Comparison of ENCODE assay signal across 1 cellular context in the genomic region with DNA sequence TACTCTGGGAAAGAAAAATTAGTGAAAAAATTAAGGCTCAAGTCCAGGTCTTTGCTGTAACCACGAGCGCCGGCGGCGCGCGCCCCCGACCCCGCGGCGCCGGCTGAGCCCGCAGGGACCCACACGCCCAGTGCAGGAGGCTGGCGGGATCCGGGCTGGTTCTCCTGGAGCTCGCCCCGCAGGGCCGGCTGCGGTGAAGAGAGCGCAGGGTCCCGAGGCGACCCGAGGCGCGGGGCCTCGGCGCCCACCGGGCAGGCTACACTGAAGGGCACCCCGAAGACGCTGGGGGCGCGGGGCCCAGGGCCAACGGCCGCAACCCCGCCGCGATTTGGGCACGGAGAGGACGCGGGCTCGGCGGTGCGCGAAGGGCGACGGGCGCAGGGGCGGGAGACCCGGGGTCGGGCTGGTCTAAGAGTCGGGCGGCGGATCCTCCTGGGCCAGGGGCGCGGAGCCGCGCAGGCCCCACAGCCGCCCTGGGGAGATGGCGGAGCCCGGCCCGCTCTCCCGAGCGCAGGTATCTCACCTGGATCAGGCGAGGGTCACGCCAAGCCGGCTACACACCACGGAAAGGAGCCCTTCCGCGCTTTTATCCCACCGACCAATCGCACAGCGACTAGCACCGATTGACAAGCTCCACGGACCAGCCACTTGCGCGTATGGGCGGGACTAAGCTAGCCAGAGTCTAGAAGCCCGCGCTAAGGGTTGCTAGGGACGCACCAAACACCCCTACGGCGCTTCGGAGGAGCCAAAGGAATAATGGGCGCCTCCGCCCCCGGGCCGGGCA.
A peak's percentile ranks its signal among the peaks of the same experiment; 100 is the strongest.
TF ChIP-seq lines count a peak whose summit lies in the region.

A gene (minus strand): TSS at position 582 of the 784 bp plus-strand sequence. CDS start 6,440 bp downstream, outside the sequence.

TF ChIP-seq in HepG2, 621 proteins besides CTCF, POLR2A, EP300 and RAD21 (continued from another document and continues in another):
- TF ChIP-seq, protein P1, sequence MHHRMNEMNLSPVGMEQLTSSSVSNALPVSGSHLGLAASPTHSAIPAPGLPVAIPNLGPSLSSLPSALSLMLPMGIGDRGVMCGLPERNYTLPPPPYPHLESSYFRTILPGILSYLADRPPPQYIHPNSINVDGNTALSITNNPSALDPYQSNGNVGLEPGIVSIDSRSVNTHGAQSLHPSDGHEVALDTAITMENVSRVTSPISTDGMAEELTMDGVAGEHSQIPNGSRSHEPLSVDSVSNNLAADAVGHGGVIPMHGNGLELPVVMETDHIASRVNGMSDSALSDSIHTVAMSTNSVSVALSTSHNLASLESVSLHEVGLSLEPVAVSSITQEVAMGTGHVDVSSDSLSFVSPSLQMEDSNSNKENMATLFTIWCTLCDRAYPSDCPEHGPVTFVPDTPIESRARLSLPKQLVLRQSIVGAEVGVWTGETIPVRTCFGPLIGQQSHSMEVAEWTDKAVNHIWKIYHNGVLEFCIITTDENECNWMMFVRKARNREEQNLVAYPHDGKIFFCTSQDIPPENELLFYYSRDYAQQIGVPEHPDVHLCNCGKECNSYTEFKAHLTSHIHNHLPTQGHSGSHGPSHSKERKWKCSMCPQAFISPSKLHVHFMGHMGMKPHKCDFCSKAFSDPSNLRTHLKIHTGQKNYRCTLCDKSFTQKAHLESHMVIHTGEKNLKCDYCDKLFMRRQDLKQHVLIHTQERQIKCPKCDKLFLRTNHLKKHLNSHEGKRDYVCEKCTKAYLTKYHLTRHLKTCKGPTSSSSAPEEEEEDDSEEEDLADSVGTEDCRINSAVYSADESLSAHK (CRISPR knock-in tag; IDR thresholded peaks at IDR 0.05; ENCODE audit: borderline replicate concordance) = no peak
- TF ChIP-seq ZNF543 (CRISPR knock-in tag; IDR thresholded peaks at IDR 0.05) (peak; percentile 78; the same call in 1 of the 2 replicates), HOXA3 (CRISPR knock-in tag; IDR thresholded peaks at IDR 0.05) (peak; percentile 63; the same call in 1 of the 2 replicates), KLF6 (CRISPR knock-in tag; IDR thresholded peaks at IDR 0.05) (peak; percentile 58; the same call in 1 of the 2 replicates), ARNT2 (CRISPR knock-in tag; IDR thresholded peaks at IDR 0.05; ENCODE audit: low read depth) (peak; percentile 89), HDAC1 (CRISPR knock-in tag; IDR thresholded peaks at IDR 0.05) (peak; percentile 94), ZNF703 (CRISPR knock-in tag; IDR thresholded peaks at IDR 0.05; ENCODE audit: borderline replicate concordance) (no peak; the same call in 1 of the 2 replicates), ZNF75D (CRISPR knock-in tag; IDR thresholded peaks at IDR 0.05; ENCODE audit: borderline replicate concordance) (no peak), ZNF572 (CRISPR knock-in tag; IDR thresholded peaks at IDR 0.05) (0 out of 2 replicates have a peak, but pooled peaks have one; percentile 53), ZNF7 (CRISPR knock-in tag; IDR thresholded peaks at IDR 0.05) (no peak), NFKB2 (CRISPR knock-in tag; IDR thresholded peaks at IDR 0.05; ENCODE audit: borderline replicate concordance) (peak; percentile 48; the same call in 1 of the 2 replicates), ZNF451 (CRISPR knock-in tag; IDR thresholded peaks at IDR 0.05) (peak; percentile 52; the same call in 1 of the 2 replicates), MEIS2 (CRISPR knock-in tag; IDR thresholded peaks at IDR 0.05) (peak; percentile 60; the same call in 1 of the 2 replicates), HNRNPLL (IDR thresholded peaks at IDR 0.05; ENCODE audit: low read depth, low read length, poor library complexity, severe bottlenecking) (peak; percentile 88), KDM5A (IDR thresholded peaks at IDR 0.05; ENCODE audit: borderline replicate concordance, low read length) (peak; percentile 41), MTA3 (CRISPR knock-in tag; IDR thresholded peaks at IDR 0.05) (no peak), MED1 (CRISPR knock-in tag; IDR thresholded peaks at IDR 0.05) (0 out of 2 replicates have a peak, but pooled peaks have one; percentile 1), NFE2L1 (CRISPR knock-in tag; IDR thresholded peaks at IDR 0.05; ENCODE audit: borderline replicate concordance) (no peak), ZKSCAN8 (CRISPR knock-in tag; IDR thresholded peaks at IDR 0.05; ENCODE audit: borderline replicate concordance) (no peak), PHF20 (CRISPR knock-in tag; IDR thresholded peaks at IDR 0.05) (peak; percentile 46), ZNF709 (CRISPR knock-in tag; IDR thresholded peaks at IDR 0.05) (peak; percentile 68), RFX3 (CRISPR knock-in tag; IDR thresholded peaks at IDR 0.05) (peak; percentile 86), ELF4 (CRISPR knock-in tag; IDR thresholded peaks at IDR 0.05; ENCODE audit: borderline replicate concordance) (peak; percentile 25; the same call in 1 of the 2 replicates), ZNF251 (CRISPR knock-in tag; IDR thresholded peaks at IDR 0.05) (no peak)
- TF ChIP-seq, protein P2, sequence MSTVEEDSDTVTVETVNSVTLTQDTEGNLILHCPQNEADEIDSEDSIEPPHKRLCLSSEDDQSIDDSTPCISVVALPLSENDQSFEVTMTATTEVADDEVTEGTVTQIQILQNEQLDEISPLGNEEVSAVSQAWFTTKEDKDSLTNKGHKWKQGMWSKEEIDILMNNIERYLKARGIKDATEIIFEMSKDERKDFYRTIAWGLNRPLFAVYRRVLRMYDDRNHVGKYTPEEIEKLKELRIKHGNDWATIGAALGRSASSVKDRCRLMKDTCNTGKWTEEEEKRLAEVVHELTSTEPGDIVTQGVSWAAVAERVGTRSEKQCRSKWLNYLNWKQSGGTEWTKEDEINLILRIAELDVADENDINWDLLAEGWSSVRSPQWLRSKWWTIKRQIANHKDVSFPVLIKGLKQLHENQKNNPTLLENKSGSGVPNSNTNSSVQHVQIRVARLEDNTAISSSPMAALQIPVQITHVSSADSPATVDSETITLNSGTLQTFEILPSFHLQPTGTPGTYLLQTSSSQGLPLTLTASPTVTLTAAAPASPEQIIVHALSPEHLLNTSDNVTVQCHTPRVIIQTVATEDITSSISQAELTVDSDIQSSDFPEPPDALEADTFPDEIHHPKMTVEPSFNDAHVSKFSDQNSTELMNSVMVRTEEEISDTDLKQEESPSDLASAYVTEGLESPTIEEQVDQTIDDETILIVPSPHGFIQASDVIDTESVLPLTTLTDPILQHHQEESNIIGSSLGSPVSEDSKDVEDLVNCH (CRISPR knock-in tag; IDR thresholded peaks at IDR 0.05) = 0 out of 2 replicates have a peak, but pooled peaks have one; percentile 26
- TF ChIP-seq, protein P3, sequence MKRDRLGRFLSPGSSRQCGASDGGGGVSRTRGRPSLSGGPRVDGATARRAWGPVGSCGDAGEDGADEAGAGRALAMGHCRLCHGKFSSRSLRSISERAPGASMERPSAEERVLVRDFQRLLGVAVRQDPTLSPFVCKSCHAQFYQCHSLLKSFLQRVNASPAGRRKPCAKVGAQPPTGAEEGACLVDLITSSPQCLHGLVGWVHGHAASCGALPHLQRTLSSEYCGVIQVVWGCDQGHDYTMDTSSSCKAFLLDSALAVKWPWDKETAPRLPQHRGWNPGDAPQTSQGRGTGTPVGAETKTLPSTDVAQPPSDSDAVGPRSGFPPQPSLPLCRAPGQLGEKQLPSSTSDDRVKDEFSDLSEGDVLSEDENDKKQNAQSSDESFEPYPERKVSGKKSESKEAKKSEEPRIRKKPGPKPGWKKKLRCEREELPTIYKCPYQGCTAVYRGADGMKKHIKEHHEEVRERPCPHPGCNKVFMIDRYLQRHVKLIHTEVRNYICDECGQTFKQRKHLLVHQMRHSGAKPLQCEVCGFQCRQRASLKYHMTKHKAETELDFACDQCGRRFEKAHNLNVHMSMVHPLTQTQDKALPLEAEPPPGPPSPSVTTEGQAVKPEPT (CRISPR knock-in tag; IDR thresholded peaks at IDR 0.05; ENCODE audit: low read depth) = peak; percentile 16; the same call in 1 of the 2 replicates
- TF ChIP-seq, protein P4, sequence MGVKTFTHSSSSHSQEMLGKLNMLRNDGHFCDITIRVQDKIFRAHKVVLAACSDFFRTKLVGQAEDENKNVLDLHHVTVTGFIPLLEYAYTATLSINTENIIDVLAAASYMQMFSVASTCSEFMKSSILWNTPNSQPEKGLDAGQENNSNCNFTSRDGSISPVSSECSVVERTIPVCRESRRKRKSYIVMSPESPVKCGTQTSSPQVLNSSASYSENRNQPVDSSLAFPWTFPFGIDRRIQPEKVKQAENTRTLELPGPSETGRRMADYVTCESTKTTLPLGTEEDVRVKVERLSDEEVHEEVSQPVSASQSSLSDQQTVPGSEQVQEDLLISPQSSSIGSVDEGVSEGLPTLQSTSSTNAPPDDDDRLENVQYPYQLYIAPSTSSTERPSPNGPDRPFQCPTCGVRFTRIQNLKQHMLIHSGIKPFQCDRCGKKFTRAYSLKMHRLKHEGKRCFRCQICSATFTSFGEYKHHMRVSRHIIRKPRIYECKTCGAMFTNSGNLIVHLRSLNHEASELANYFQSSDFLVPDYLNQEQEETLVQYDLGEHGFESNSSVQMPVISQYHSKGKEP (CRISPR knock-in tag; IDR thresholded peaks at IDR 0.05) = no peak
- TF ChIP-seq, protein P5, sequence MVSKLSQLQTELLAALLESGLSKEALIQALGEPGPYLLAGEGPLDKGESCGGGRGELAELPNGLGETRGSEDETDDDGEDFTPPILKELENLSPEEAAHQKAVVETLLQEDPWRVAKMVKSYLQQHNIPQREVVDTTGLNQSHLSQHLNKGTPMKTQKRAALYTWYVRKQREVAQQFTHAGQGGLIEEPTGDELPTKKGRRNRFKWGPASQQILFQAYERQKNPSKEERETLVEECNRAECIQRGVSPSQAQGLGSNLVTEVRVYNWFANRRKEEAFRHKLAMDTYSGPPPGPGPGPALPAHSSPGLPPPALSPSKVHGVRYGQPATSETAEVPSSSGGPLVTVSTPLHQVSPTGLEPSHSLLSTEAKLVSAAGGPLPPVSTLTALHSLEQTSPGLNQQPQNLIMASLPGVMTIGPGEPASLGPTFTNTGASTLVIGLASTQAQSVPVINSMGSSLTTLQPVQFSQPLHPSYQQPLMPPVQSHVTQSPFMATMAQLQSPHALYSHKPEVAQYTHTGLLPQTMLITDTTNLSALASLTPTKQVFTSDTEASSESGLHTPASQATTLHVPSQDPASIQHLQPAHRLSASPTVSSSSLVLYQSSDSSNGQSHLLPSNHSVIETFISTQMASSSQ (IDR thresholded peaks at IDR 0.05; ENCODE audit: low read depth) = no peak
- TF ChIP-seq, protein P5 (CRISPR knock-in tag; IDR thresholded peaks at IDR 0.05; ENCODE audit: borderline replicate concordance) = 0 out of 2 replicates have a peak, but pooled peaks have one; percentile 4
- TF ChIP-seq, protein P6, sequence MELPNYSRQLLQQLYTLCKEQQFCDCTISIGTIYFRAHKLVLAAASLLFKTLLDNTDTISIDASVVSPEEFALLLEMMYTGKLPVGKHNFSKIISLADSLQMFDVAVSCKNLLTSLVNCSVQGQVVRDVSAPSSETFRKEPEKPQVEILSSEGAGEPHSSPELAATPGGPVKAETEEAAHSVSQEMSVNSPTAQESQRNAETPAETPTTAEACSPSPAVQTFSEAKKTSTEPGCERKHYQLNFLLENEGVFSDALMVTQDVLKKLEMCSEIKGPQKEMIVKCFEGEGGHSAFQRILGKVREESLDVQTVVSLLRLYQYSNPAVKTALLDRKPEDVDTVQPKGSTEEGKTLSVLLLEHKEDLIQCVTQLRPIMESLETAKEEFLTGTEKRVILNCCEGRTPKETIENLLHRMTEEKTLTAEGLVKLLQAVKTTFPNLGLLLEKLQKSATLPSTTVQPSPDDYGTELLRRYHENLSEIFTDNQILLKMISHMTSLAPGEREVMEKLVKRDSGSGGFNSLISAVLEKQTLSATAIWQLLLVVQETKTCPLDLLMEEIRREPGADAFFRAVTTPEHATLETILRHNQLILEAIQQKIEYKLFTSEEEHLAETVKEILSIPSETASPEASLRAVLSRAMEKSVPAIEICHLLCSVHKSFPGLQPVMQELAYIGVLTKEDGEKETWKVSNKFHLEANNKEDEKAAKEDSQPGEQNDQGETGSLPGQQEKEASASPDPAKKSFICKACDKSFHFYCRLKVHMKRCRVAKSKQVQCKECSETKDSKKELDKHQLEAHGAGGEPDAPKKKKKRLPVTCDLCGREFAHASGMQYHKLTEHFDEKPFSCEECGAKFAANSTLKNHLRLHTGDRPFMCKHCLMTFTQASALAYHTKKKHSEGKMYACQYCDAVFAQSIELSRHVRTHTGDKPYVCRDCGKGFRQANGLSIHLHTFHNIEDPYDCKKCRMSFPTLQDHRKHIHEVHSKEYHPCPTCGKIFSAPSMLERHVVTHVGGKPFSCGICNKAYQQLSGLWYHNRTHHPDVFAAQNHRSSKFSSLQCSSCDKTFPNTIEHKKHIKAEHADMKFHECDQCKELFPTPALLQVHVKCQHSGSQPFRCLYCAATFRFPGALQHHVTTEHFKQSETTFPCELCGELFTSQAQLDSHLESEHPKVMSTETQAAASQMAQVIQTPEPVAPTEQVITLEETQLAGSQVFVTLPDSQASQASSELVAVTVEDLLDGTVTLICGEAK (IDR thresholded peaks at IDR 0.05) = no peak
- TF ChIP-seq, protein P6 (CRISPR knock-in tag; IDR thresholded peaks at IDR 0.05) = peak; percentile 41
